ENCODE assay signal across 8 cellular contexts in the genomic region with DNA sequence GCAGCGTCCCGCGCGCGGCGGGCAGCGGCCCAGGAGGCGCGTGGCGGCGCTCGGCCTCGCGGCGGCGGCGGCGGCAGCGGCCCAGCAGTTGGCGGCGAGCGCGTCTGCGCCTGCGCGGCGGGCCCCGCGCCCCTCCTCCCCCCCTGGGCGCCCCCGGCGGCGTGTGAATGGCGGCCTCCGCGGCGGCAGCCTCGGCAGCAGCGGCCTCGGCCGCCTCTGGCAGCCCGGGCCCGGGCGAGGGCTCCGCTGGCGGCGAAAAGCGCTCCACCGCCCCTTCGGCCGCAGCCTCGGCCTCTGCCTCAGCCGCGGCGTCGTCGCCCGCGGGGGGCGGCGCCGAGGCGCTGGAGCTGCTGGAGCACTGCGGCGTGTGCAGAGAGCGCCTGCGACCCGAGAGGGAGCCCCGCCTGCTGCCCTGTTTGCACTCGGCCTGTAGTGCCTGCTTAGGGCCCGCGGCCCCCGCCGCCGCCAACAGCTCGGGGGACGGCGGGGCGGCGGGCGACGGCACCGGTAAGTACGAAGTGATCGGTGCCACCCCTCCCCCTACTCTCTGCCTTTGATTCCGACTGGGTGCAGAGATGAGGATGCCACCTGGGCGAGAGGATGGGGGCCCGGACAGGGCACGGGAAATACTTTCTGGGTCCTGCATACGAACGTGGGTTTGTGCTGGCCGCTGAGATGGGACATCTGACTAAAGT. TPM values are rescaled to one million over a fixed set of nuclear protein-coding genes. Genes with fewer than 3 reads are reported as not detected.
A peak's percentile ranks its signal among the peaks of the same experiment; 100 is the strongest.
DNase-seq lines count a peak whose midpoint lies in the region; ATAC-seq, FAIRE-seq and TF ChIP-seq lines count a peak whose summit lies in the region.

No MANE protein-coding gene starts in this region.

- peak overlapping the region; percentile 93 for H3K9ac ChIP-seq in HCT116 (ENCODE audit: low read length)
- H3K9ac ChIP-seq in K562 (ENCODE audit: insufficient read depth in 1 of 2, low read depth in 2 of 2, low read length in 2 of 2), result peak overlapping the region; percentile 88 to 98

- TF ChIP-seq CTCF in GM12875 (IDR thresholded peaks at IDR 0.05; ENCODE audit: borderline replicate concordance, insufficient read depth, low read depth, low read length) (no peak), HCT116 (IDR thresholded peaks at IDR 0.05 in 2 of 3, conservative IDR thresholded peaks at IDR 0.05 in 1 of 3; ENCODE audit: borderline replicate concordance in 1 of 3, insufficient read depth in 1 of 3, low read depth in 2 of 3, low read length in 2 of 3) (no peak), K562 (IDR thresholded peaks at IDR 0.05 in 2 of 3, conservative IDR thresholded peaks at IDR 0.05 in 1 of 3; ENCODE audit: insufficient read depth in 2 of 3, low read depth in 1 of 3, low read length in 3 of 3) (0 out of 6 replicates have a peak, but pooled peaks of 1 of the 3 experiments have one; percentile 0)

- CTCF ChIA-PET in HCT116 (lab: Charles Lee), result interaction anchor here (1.2 to 1.8 kb wide), 3 partner anchors 24 to 26 kb away, joined by 3 to 9 read pairs (median 3); partner anchors contain the start of gene ZBTB45
- CTCF ChIA-PET in K562 (lab: Yijun Ruan, JAX; ENCODE audit: low intra/inter-chr PET ratio), result interaction anchor here (1.6 kb wide), 1 partner anchor 26 kb away, joined by 4 read pairs; no protein-coding TSS in a partner anchor

- in situ Hi-C loops in K562 (cut with MboI), result no loop called here

- POLR2A ChIA-PET in HCT116 (lab: Charles Lee), result interaction anchor here (1.2 to 2.4 kb wide), 8 partner anchors 9 to 182 kb away, joined by 4 to 31 read pairs (median 12); partner anchors contain the start of genes CHMP2A, MZF1, ZBTB45 and ZNF497
- POLR2A ChIA-PET in K562 (lab: Yijun Ruan, JAX), result interaction anchor here (1.2 to 3.9 kb wide), 4 partner anchors 9 to 25 kb away, joined by 10 to 48 read pairs (median 12); partner anchors contain the start of genes CHMP2A and ZBTB45

- intact Hi-C loops in HCT116 (cut with micrococcal nuclease), result loop anchor here (1.0 kb wide), 2 partner anchors 25 to 29 kb away; partner anchors contain the start of genes MZF1 and ZBTB45
- intact Hi-C loops in K562 (cut with micrococcal nuclease), result no loop called here

- BruUV-seq in HCT116 (replicated peaks; lab: Mats Ljungman, UMichigan), result no TSS peak
- no TSS peak for BruUV-seq in K562 (replicated peaks; lab: Mats Ljungman, UMichigan)

- peaks cover 3% of the 10 kb centered on the region; the same call in 1 of the 2 replicates for H3K27me3 ChIP-seq in HCT116 (ENCODE audit: insufficient read depth, low read length)
- H3K27me3 ChIP-seq in K562 (ENCODE audit: control insufficient read depth in 2 of 2, insufficient read depth in 2 of 2, low read length in 2 of 2), result no peaks in the 10 kb centered on the region
- H3K27me3 ChIP-seq in layer of hippocampus (ENCODE audit: control insufficient read depth, insufficient read depth, low read length), result no peaks in the 10 kb centered on the region

- no peak for TF ChIP-seq POLR2A in HCT116 (IDR thresholded peaks at IDR 0.05; ENCODE audit: borderline replicate concordance, extremely low read depth, insufficient read depth, insufficient read length)
- no peak for TF ChIP-seq POLR2A in K562 (conservative IDR thresholded peaks at IDR 0.05)

- H4K20me1 ChIP-seq in HCT116 (ENCODE audit: insufficient read depth), result peaks cover 32% of the 10 kb centered on the region; the same call in 1 of the 2 replicates
- peaks cover 44% of the 10 kb centered on the region for H4K20me1 ChIP-seq in K562 (replicated peaks; ENCODE audit: control insufficient read depth, insufficient read depth, low read length)

- no peaks in the 10 kb centered on the region for H3K9me2 ChIP-seq in HCT116 (ENCODE audit: insufficient read depth)

- H3K4me3 ChIP-seq in GM12875 (ENCODE audit: low read depth, low read length), result peak overlapping the region; percentile 99
- H3K4me3 ChIP-seq in HCT116 (replicated peaks in 1 of 2; ENCODE audit: low read depth in 1 of 2, low read length in 2 of 2), result peak overlapping the region; percentile 90 to 94
- peak overlapping the region; percentile 100 for H3K4me3 ChIP-seq in K562

- H3K9me3 ChIP-seq in HCT116 (ENCODE audit: control insufficient read depth in 1 of 2, insufficient read depth in 1 of 2, low read depth in 1 of 2, low read length in 2 of 2) (no peaks in the 10 kb centered on the region), K562 (replicated peaks; ENCODE audit: control insufficient read depth, insufficient read depth, low read depth, low read length) (no peaks in the 10 kb centered on the region)

- TF ChIP-seq RAD21 in HCT116 (IDR thresholded peaks at IDR 0.05; ENCODE audit: low read depth) (no peak), K562 (CRISPR knock-in tag; conservative IDR thresholded peaks at IDR 0.05 in 1 of 2, IDR thresholded peaks at IDR 0.05 in 1 of 2) (no peak)

- H3K4me2 ChIP-seq in HCT116 (ENCODE audit: low read length) (peak overlapping the region; percentile 90), K562 (ENCODE audit: insufficient read depth, low read length) (peak overlapping the region; percentile 89)

- H3K9me1 ChIP-seq in K562 (ENCODE audit: control insufficient read depth, insufficient read depth, low read length), result peaks cover 8% of the 10 kb centered on the region

- H3K79me2 ChIP-seq in HCT116 (ENCODE audit: insufficient read depth, low read length) (peaks cover 52% of the 10 kb centered on the region), K562 (ENCODE audit: control insufficient read depth, insufficient read depth, low read length) (peaks cover 49% of the 10 kb centered on the region)

- DNase-seq in HCT116 (ENCODE audit: low read depth, low spot score) (no peak), NCI-H226 (peak; percentile 43), K562 (ENCODE audit: extremely low read depth in 1 of 4, low spot score in 3 of 4) (peak; percentile 79 to 92 (median 88)), NCI-H2227 treated with DMSO at 0.1 percent for 48 hours (lab: John Stamatoyannopoulos, UW) (no peak), UCSD-AML1 (lab: John Stamatoyannopoulos, UW; ENCODE audit: unreplicated experiment) (no peak)
- peak; percentile 52 to 61 for DNase-seq in stimulated activated CD8-positive, alpha-beta memory T cell treated with anti-CD3 and anti-CD28 coated beads, Interleukin-2, amount 100 ng/mL, for 48 hours (ENCODE audit: low read depth in 2 of 2)

- H3K36me3 ChIP-seq in HCT116 (ENCODE audit: control insufficient read depth in 1 of 2, insufficient read depth in 2 of 2, low read length in 2 of 2) (peaks cover 36 to 46% of the 10 kb centered on the region in 2 experiments; a peak in 2 of 4 replicates), K562 (ENCODE audit: control insufficient read depth, insufficient read depth, low read length) (peaks cover 49% of the 10 kb centered on the region)

- TF ChIP-seq EP300 in K562 (IDR thresholded peaks at IDR 0.05; ENCODE audit: low read length), result no peak

- H3K27ac ChIP-seq in HCT116 (ENCODE audit: low read depth, low read length) (peak overlapping the region; percentile 77), K562 (ENCODE audit: extremely low read depth, low read depth, low read length) (peak overlapping the region; percentile 88), layer of hippocampus (ENCODE audit: low read depth, low read length) (peak overlapping the region; percentile 100)

- RAD21 ChIA-PET in HCT116 (lab: Charles Lee; ENCODE audit: low non-redundant PET in 1 of 2, low total read pairs in 2 of 2, uncharacterized antibody in 2 of 2, unreplicated experiment in 2 of 2), result no interaction called here

- H2AFZ ChIP-seq in HCT116 (ENCODE audit: low read depth, low read length, poor library complexity, severe bottlenecking), result no peak overlapping the region
- peak overlapping the region; percentile 75; the same call in 1 of the 2 replicates for H2AFZ ChIP-seq in K562 (ENCODE audit: low read depth, low read length)

- ATAC-seq in HCT116, result peak; percentile 51
- ATAC-seq in K562, result peak; percentile 53

- FAIRE-seq in K562 (lab: Jason Lieb, UNC), result no peak

- H3K4me1 ChIP-seq in HCT116 (ENCODE audit: control insufficient read depth in 1 of 2, insufficient read depth in 2 of 2, low read length in 2 of 2), result peaks cover 14 to 27% of the 10 kb centered on the region in 2 experiments
- peaks cover 13 to 35% of the 10 kb centered on the region in 2 experiments; a peak in 4 of 5 replicates for H3K4me1 ChIP-seq in K562 (replicated peaks in 1 of 2; ENCODE audit: control insufficient read depth in 2 of 2, insufficient read depth in 2 of 2, low read length in 2 of 2)

- WGBS in K562 (ENCODE audit: insufficient coverage, low coverage, missing lambda C conversion rate), result 1% methylated on average over 35 of the region's 92 CpGs

RNA-seq across cellular contexts. Expression of gene TRIM28, which starts 0.9 kb away (rescaled TPM):
- total RNA-seq in HCT116 (2021; ENCODE audit: unreplicated experiment) (908 TPM), K562 (2014; rRNA removed) (779 and 1,386 TPM in 2 replicates), K562 (2014; rRNA removed; fragmentation: Illumina TruSeq; extraction: Trizol) (358 and 467 TPM in 2 replicates), K562 (2015; rRNA removed; fragmentation: Illumina TruSeq; extraction: Trizol) (523 and 570 TPM in 2 replicates), K562 (2021) (752 and 797 TPM in 2 replicates)
- 1,271 and 1,421 TPM in 2 replicates for polyA plus RNA-seq in HCT116 (2012)
- total RNA-seq in K562 (2011; cell fraction: chromatin; rRNA removed; ENCODE audit: low replicate concordance), result 526 and 1,695 TPM in 2 replicates
- 1,048 and 1,300 TPM in 2 replicates for total RNA-seq in K562 (2011; cell fraction: nucleolus; rRNA removed)
- total RNA-seq in K562 (2011; cell fraction: nucleoplasm; rRNA removed), result 609 and 709 TPM in 2 replicates
- polyA plus RNA-seq in K562 (2011; rRNA removed) (434 and 1,024 TPM in 2 replicates), K562 (2014; fragmentation: Illumina TruSeq; extraction: Trizol) (640 and 764 TPM in 2 replicates), K562 (2014; fragmentation: Nextera tagmentation; extraction: Ambion mirVana) (10 to 100 TPM; 12.1 to 29.3 TPM), K562 (2014; rRNA removed) (490 and 541 TPM in 2 replicates)
- polyA plus RNA-seq in K562 (2011; cell fraction: cytosol; rRNA removed), result 553 and 1,059 TPM in 2 replicates
- polyA plus RNA-seq in K562 (2011; cell fraction: nucleus; rRNA removed), result 1,513 and 2,015 TPM in 2 replicates
- 1,261 and 1,407 TPM in 2 replicates for polyA plus RNA-seq in K562 (2012)
- polyA minus RNA-seq in K562 (2011; rRNA and poly(A)+ RNA removed), result 826 and 1,247 TPM in 2 replicates
- 1,076 and 1,289 TPM in 2 replicates for polyA minus RNA-seq in K562 (2011; cell fraction: cytosol; rRNA and poly(A)+ RNA removed)
- 406 and 505 TPM in 2 replicates for polyA minus RNA-seq in K562 (2011; cell fraction: nucleus; rRNA and poly(A)+ RNA removed)

RNA-seq across cellular contexts. Expression of gene CHMP2A, which starts 10.2 kb away (rescaled TPM):
- total RNA-seq in HCT116 (2021; ENCODE audit: unreplicated experiment) (125 TPM), K562 (2014; rRNA removed) (127 and 142 TPM in 2 replicates), K562 (2014; rRNA removed; fragmentation: Illumina TruSeq; extraction: Trizol) (49.3 and 58.4 TPM in 2 replicates), K562 (2015; rRNA removed; fragmentation: Illumina TruSeq; extraction: Trizol) (86.9 and 87.2 TPM in 2 replicates), K562 (2021) (88.4 and 89.8 TPM in 2 replicates)
- 183 and 204 TPM in 2 replicates for polyA plus RNA-seq in HCT116 (2012)
- total RNA-seq in K562 (2011; cell fraction: chromatin; rRNA removed; ENCODE audit: low replicate concordance), result 34.9 and 55.0 TPM in 2 replicates
- 42.5 and 47.5 TPM in 2 replicates for total RNA-seq in K562 (2011; cell fraction: nucleolus; rRNA removed)
- total RNA-seq in K562 (2011; cell fraction: nucleoplasm; rRNA removed), result 36.2 and 43.3 TPM in 2 replicates
- polyA plus RNA-seq in K562 (2011; rRNA removed) (81.7 and 86.7 TPM in 2 replicates), K562 (2014; fragmentation: Illumina TruSeq; extraction: Trizol) (110 and 112 TPM in 2 replicates), K562 (2014; fragmentation: Nextera tagmentation; extraction: Ambion mirVana) (10 to 100 TPM; 57.6 to 71.1 TPM), K562 (2014; rRNA removed) (154 and 159 TPM in 2 replicates)
- 111 and 116 TPM in 2 replicates for polyA plus RNA-seq in K562 (2011; cell fraction: cytosol; rRNA removed)
- 72.3 and 77.4 TPM in 2 replicates for polyA plus RNA-seq in K562 (2011; cell fraction: nucleus; rRNA removed)
- polyA plus RNA-seq in K562 (2012), result 122 and 150 TPM in 2 replicates
- polyA minus RNA-seq in K562 (2011; rRNA and poly(A)+ RNA removed), result 162 and 173 TPM in 2 replicates
- 59.5 and 70.2 TPM in 2 replicates for polyA minus RNA-seq in K562 (2011; cell fraction: cytosol; rRNA and poly(A)+ RNA removed)
- polyA minus RNA-seq in K562 (2011; cell fraction: nucleus; rRNA and poly(A)+ RNA removed), result 15.3 and 24.0 TPM in 2 replicates

RNA-seq across cellular contexts. Expression of gene UBE2M, which starts 13.7 kb away (rescaled TPM):
- 120 TPM for total RNA-seq in HCT116 (2021; ENCODE audit: unreplicated experiment)
- 164 and 172 TPM in 2 replicates for polyA plus RNA-seq in HCT116 (2012)
- 47.2 and 87.3 TPM in 2 replicates for total RNA-seq in K562 (2011; cell fraction: chromatin; rRNA removed; ENCODE audit: low replicate concordance)
- 77.7 and 87.6 TPM in 2 replicates for total RNA-seq in K562 (2011; cell fraction: nucleolus; rRNA removed)
- total RNA-seq in K562 (2011; cell fraction: nucleoplasm; rRNA removed), result 51.2 and 56.4 TPM in 2 replicates
- 101 and 139 TPM in 2 replicates for total RNA-seq in K562 (2014; rRNA removed)
- 79.2 and 81.1 TPM in 2 replicates for total RNA-seq in K562 (2014; rRNA removed; fragmentation: Illumina TruSeq; extraction: Trizol)
- total RNA-seq in K562 (2015; rRNA removed; fragmentation: Illumina TruSeq; extraction: Trizol), result 85.7 and 86.5 TPM in 2 replicates
- total RNA-seq in K562 (2021), result 127 and 131 TPM in 2 replicates
- polyA plus RNA-seq in K562 (2011; rRNA removed), result 92.0 and 117 TPM in 2 replicates
- polyA plus RNA-seq in K562 (2011; cell fraction: cytosol; rRNA removed), result 81.3 and 96.5 TPM in 2 replicates
- polyA plus RNA-seq in K562 (2011; cell fraction: nucleus; rRNA removed), result 119 and 126 TPM in 2 replicates
- polyA plus RNA-seq in K562 (2012), result 112 and 160 TPM in 2 replicates
- polyA plus RNA-seq in K562 (2014; fragmentation: Illumina TruSeq; extraction: Trizol), result 137 and 163 TPM in 2 replicates
- 1 to 10 TPM in 1 of 2 experiments, under 1 TPM in 1; 0.92 to 1.5 TPM for polyA plus RNA-seq in K562 (2014; fragmentation: Nextera tagmentation; extraction: Ambion mirVana)
- polyA plus RNA-seq in K562 (2014; rRNA removed), result 84.8 and 96.4 TPM in 2 replicates
- 69.1 and 92.2 TPM in 2 replicates for polyA minus RNA-seq in K562 (2011; rRNA and poly(A)+ RNA removed)
- 57.2 and 68.0 TPM in 2 replicates for polyA minus RNA-seq in K562 (2011; cell fraction: cytosol; rRNA and poly(A)+ RNA removed)
- polyA minus RNA-seq in K562 (2011; cell fraction: nucleus; rRNA and poly(A)+ RNA removed), result 15.5 and 29.4 TPM in 2 replicates

RNA-seq across cellular contexts. Expression of gene ZBTB45, which starts 25.1 kb away (rescaled TPM):
- total RNA-seq in HCT116 (2021; ENCODE audit: unreplicated experiment) (12.0 TPM), K562 (2014; rRNA removed) (7.2 and 7.8 TPM in 2 replicates), K562 (2014; rRNA removed; fragmentation: Illumina TruSeq; extraction: Trizol) (0.32 and 0.58 TPM in 2 replicates), K562 (2015; rRNA removed; fragmentation: Illumina TruSeq; extraction: Trizol) (2.2 and 2.7 TPM in 2 replicates), K562 (2021) (14.0 and 16.1 TPM in 2 replicates)
- polyA plus RNA-seq in HCT116 (2012), result 10.6 and 10.8 TPM in 2 replicates
- total RNA-seq in K562 (2011; cell fraction: chromatin; rRNA removed; ENCODE audit: low replicate concordance), result 5.0 and 18.1 TPM in 2 replicates
- 20.8 and 21.2 TPM in 2 replicates for total RNA-seq in K562 (2011; cell fraction: nucleolus; rRNA removed)
- 9.8 and 10.9 TPM in 2 replicates for total RNA-seq in K562 (2011; cell fraction: nucleoplasm; rRNA removed)
- polyA plus RNA-seq in K562 (2011; rRNA removed) (1.4 and 4.0 TPM in 2 replicates), K562 (2014; fragmentation: Illumina TruSeq; extraction: Trizol) (1.8 and 4.7 TPM in 2 replicates), K562 (2014; fragmentation: Nextera tagmentation; extraction: Ambion mirVana) (under 1 TPM; 0.08 to 0.13 TPM), K562 (2014; rRNA removed) (5.8 and 6.8 TPM in 2 replicates)
- polyA plus RNA-seq in K562 (2011; cell fraction: cytosol; rRNA removed), result 3.6 and 10.4 TPM in 2 replicates
- polyA plus RNA-seq in K562 (2011; cell fraction: nucleus; rRNA removed), result 7.2 and 14.2 TPM in 2 replicates
- polyA plus RNA-seq in K562 (2012), result 11.7 TPM in 2 replicates
- 1.9 and 2.0 TPM in 2 replicates for polyA minus RNA-seq in K562 (2011; rRNA and poly(A)+ RNA removed)
- 5.1 and 6.6 TPM in 2 replicates for polyA minus RNA-seq in K562 (2011; cell fraction: cytosol; rRNA and poly(A)+ RNA removed)
- 10.7 and 11.2 TPM in 2 replicates for polyA minus RNA-seq in K562 (2011; cell fraction: nucleus; rRNA and poly(A)+ RNA removed)

RNA-seq across cellular contexts. Expression of gene MZF1, which starts 28.4 kb away (rescaled TPM):
- 33.0 TPM for total RNA-seq in HCT116 (2021; ENCODE audit: unreplicated experiment)
- 25.9 and 31.2 TPM in 2 replicates for polyA plus RNA-seq in HCT116 (2012)
- total RNA-seq in K562 (2011; cell fraction: chromatin; rRNA removed; ENCODE audit: low replicate concordance), result 118 and 203 TPM in 2 replicates
- 122 and 125 TPM in 2 replicates for total RNA-seq in K562 (2011; cell fraction: nucleolus; rRNA removed)
- total RNA-seq in K562 (2011; cell fraction: nucleoplasm; rRNA removed), result 136 and 199 TPM in 2 replicates
- 11.5 and 13.3 TPM in 2 replicates for total RNA-seq in K562 (2014; rRNA removed)
- 5.7 and 6.5 TPM in 2 replicates for total RNA-seq in K562 (2014; rRNA removed; fragmentation: Illumina TruSeq; extraction: Trizol)
- total RNA-seq in K562 (2015; rRNA removed; fragmentation: Illumina TruSeq; extraction: Trizol), result 7.2 and 8.3 TPM in 2 replicates
- total RNA-seq in K562 (2021), result 18.8 and 19.8 TPM in 2 replicates
- 17.0 and 25.4 TPM in 2 replicates for polyA plus RNA-seq in K562 (2011; rRNA removed)
- 15.8 and 20.8 TPM in 2 replicates for polyA plus RNA-seq in K562 (2011; cell fraction: cytosol; rRNA removed)
- 140 and 224 TPM in 2 replicates for polyA plus RNA-seq in K562 (2011; cell fraction: nucleus; rRNA removed)
- 14.1 and 31.8 TPM in 2 replicates for polyA plus RNA-seq in K562 (2012)
- 13.4 and 15.1 TPM in 2 replicates for polyA plus RNA-seq in K562 (2014; fragmentation: Illumina TruSeq; extraction: Trizol)
- 1 to 10 TPM in 1 of 2 experiments, under 1 TPM in 1; 0.31 to 1.6 TPM for polyA plus RNA-seq in K562 (2014; fragmentation: Nextera tagmentation; extraction: Ambion mirVana)
- polyA plus RNA-seq in K562 (2014; rRNA removed), result 28.2 and 29.3 TPM in 2 replicates
- 7.8 and 8.5 TPM in 2 replicates for polyA minus RNA-seq in K562 (2011; rRNA and poly(A)+ RNA removed)
- polyA minus RNA-seq in K562 (2011; cell fraction: cytosol; rRNA and poly(A)+ RNA removed), result 5.7 and 10.1 TPM in 2 replicates
- 27.2 and 29.3 TPM in 2 replicates for polyA minus RNA-seq in K562 (2011; cell fraction: nucleus; rRNA and poly(A)+ RNA removed)

Comparison
In these comparisons a context has a peak if more than half of its experiments do, and no peak if none do; other contexts are left out.
1. DNase-seq: peak in NCI-H226 (single experiment), K562 (4 of 4) and stimulated activated CD8-positive, alpha-beta memory T cell treated with anti-CD3 and anti-CD28 coated beads, Interleukin-2, amount 100 ng/mL, for 48 hours (2 of 2); none in HCT116 (single experiment), NCI-H2227 treated with DMSO at 0.1 percent for 48 hours (single experiment) and UCSD-AML1 (single experiment).
2. Peak in every context shown above with its lines, with median percentiles within 50 percentile points of each other: H3K4me3 ChIP-seq and H3K27ac ChIP-seq.